8 cellular contexts compared by ENCODE assay signal in the genomic region with DNA sequence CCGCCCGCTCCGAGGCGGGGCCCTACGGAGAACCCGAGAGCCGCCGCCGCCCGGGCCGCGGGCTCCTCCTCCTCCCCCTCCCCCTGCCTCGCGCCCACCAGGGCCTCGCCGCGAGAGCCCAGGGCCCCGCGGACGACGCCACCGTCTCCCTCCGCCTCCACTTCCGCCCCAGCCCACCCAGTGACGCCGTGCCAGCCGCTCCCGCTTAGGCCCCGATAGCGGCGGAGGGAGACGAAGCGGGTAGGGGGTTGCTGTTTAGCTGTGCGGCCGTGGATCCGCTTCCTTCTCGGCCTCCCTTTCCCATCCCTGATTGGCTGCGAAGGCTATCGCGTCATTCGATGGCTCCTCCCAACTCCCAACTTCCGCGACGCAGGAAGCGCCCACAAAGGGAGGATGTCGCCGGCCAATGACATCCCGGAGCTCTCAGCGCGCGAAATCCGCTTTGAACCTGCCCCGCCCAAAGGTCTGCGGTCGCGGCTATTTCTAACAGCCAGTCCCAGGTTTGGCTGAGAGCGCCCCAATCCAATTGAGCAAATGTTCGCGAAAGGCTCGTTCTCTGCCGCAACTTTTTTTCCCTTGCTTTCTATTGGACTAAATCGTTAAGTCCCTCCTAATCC. TPM values are rescaled to one million over a fixed set of nuclear protein-coding genes. Genes with fewer than 3 reads are reported as not detected.
A peak's percentile ranks its signal among the peaks of the same experiment; 100 is the strongest.
DNase-seq lines count a peak whose midpoint lies in the region; ATAC-seq and TF ChIP-seq lines count a peak whose summit lies in the region.

A gene (minus strand): TSS at position 277 of the 617 bp plus-strand sequence. CDS start 304 bp downstream, outside the sequence.

- peak within 1 kb of the TSS; percentile 54 for H2AFZ ChIP-seq in KMS-11 (ENCODE audit: low read depth)

- no peaks in the 10 kb centered on the region for H3K9me3 ChIP-seq in Peyer's patch
- H3K9me3 ChIP-seq in muscle layer of colon (ENCODE audit: low read length): no peaks in the 10 kb centered on the region

- TF ChIP-seq POLR2A in Peyer's patch (IDR thresholded peaks at IDR 0.05): peak; percentile 88 to 92

- H4K20me1 ChIP-seq in KMS-11 (ENCODE audit: insufficient read depth): no peaks in the 10 kb centered on the region

- H3K9ac ChIP-seq in KMS-11 (peak within 1 kb of the TSS; percentile 91), muscle layer of colon (ENCODE audit: low read length) (peak within 1 kb of the TSS; percentile 88)

- peak; percentile 99 for DNase-seq in DMS53 treated with DMSO at 0.1 percent for 48 hours (lab: John Stamatoyannopoulos, UW; ENCODE audit: unreplicated experiment)
- DNase-seq in Peyer's patch: peak; percentile 94 to 98 (median 98)
- peak; percentile 96 to 97 for DNase-seq in activated T-cell treated with anti-CD3 and anti-CD28 coated beads, Interleukin-2, amount 50 U/mL, for 48 hours
- DNase-seq in stimulated activated CD8-positive, alpha-beta memory T cell treated with anti-CD3 and anti-CD28 coated beads, Interleukin-7, amount 100 ng/mL, for 24 hours (ENCODE audit: low read depth): peak; percentile 85

- H3K36me3 ChIP-seq in KMS-11 (ENCODE audit: insufficient read depth) (peaks cover 4% of the 10 kb centered on the region; the same call in 1 of the 2 replicates), Peyer's patch (peaks cover 0 to 28% (median 0%) of the 10 kb centered on the region in 3 donors), muscle layer of colon (ENCODE audit: insufficient read depth, low read length) (peaks cover 15% of the 10 kb centered on the region)

- H3K4me3 ChIP-seq in KMS-11 (IDR thresholded peaks at IDR 0.05; ENCODE audit: insufficient read depth, low read depth, low read length) (no peak within 1 kb of the TSS), Peyer's patch (peak within 1 kb of the TSS; percentile 64 to 84 (median 82)), muscle layer of colon (ENCODE audit: low read depth in 1 of 2, low read length in 2 of 2) (peak within 1 kb of the TSS; percentile 89 to 100)

- no peaks in the 10 kb centered on the region for H3K27me3 ChIP-seq in KMS-11 (ENCODE audit: insufficient read depth, low read depth)
- H3K27me3 ChIP-seq in Peyer's patch: no peaks in the 10 kb centered on the region
- no peaks in the 10 kb centered on the region for H3K27me3 ChIP-seq in muscle layer of colon (ENCODE audit: control insufficient read depth in 1 of 2, insufficient read depth in 2 of 2, low read length in 2 of 2)

- TF ChIP-seq CTCF in KMS-11 (conservative IDR thresholded peaks at IDR 0.05; ENCODE audit: low read depth, low read length) (no peak), Peyer's patch (IDR thresholded peaks at IDR 0.05) (no peak)

- peaks cover 49% of the 10 kb centered on the region for H3K79me2 ChIP-seq in KMS-11 (ENCODE audit: insufficient read depth, low read depth)

- peak; percentile 77 for ATAC-seq in GM21737 (IDR thresholded peaks at IDR 0.05; ENCODE audit: unreplicated experiment)
- ATAC-seq in esophagus mucosa: peak; percentile 94

- peak within 1 kb of the TSS; percentile 88 for H3K4me2 ChIP-seq in KMS-11

- peak within 1 kb of the TSS; percentile 99 for H3K27ac ChIP-seq in KMS-11
- peak within 1 kb of the TSS; percentile 95 to 98 (median 98) for H3K27ac ChIP-seq in Peyer's patch
- peak within 1 kb of the TSS; percentile 100 for H3K27ac ChIP-seq in muscle layer of colon (ENCODE audit: low read depth, low read length)

- peaks cover 20% of the 10 kb centered on the region for H3K4me1 ChIP-seq in KMS-11 (ENCODE audit: low read depth, poor library complexity, severe bottlenecking)
- H3K4me1 ChIP-seq in Peyer's patch: peaks cover 0 to 21% (median 5%) of the 10 kb centered on the region in 4 donors
- H3K4me1 ChIP-seq in muscle layer of colon (ENCODE audit: insufficient read depth, low read length): peaks cover 21% of the 10 kb centered on the region

RNA-seq across cellular contexts. Expression of the gene that starts here (rescaled TPM):
- total RNA-seq in Peyer's patch: 100 to 1,000 TPM in 1 of 4 donors, 10 to 100 TPM in 3; 43.1 to 149 (median 46.7) TPM
- 13.6 TPM for total RNA-seq in esophagus mucosa
